ENCODE assay signal across 22 cellular contexts in genomic region chr4:146488495-146489174, GRCh38. TPM values are rescaled to one million over a fixed set of nuclear protein-coding genes. Genes with fewer than 3 reads are reported as not detected.
DNase-seq lines count a peak whose midpoint lies in the region; ATAC-seq, FAIRE-seq and TF ChIP-seq lines count a peak whose summit lies in the region.
"Had no signal": no experiment of that assay in that cellular context is flagged by ENCODE, and none has a peak within 500 bp of the region (broad histone marks: within the 10 kb centered on the region; RNA-seq: fewer than 3 reads in every experiment).

No MANE protein-coding gene starts in this region.

- 72 to 81% methylated on average over 3 of the region's 3 CpGs for WGBS in pancreas, 2 donors

- TF ChIP-seq CTCF in choroid plexus epithelial cell (conservative IDR thresholded peaks at IDR 0.05; ENCODE audit: low read depth, low read length) (no peak), pancreas (IDR thresholded peaks at IDR 0.05) (no peak)

- no peaks in the 10 kb centered on the region; the same call in 1 of the 2 replicates for H3K9me3 ChIP-seq in SJCRH30 (replicated peaks)
- no peaks in the 10 kb centered on the region for H3K9me3 ChIP-seq in pancreas
- H3K9me3 ChIP-seq: thyroid gland had no signal

- DNase-seq in Daoy (ENCODE audit: low read depth) (peak; percentile 6), SJCRH30 (peak; percentile 63 to 83), choroid plexus epithelial cell (ENCODE audit: low read depth) (peak; percentile 73), left kidney (ENCODE audit: low read depth, low spot score) (peak; percentile 7), pancreas (no peak), GDM1 (lab: John Stamatoyannopoulos, UW) (no peak)
- no peak for DNase-seq in central memory CD4-positive, alpha-beta T cell
- DNase-seq: activated CD4-positive, alpha-beta T cell treated with anti-CD3 and anti-CD28 coated beads for 1 hour; activated CD8-positive, alpha-beta memory T cell treated with anti-CD3 and anti-CD28 coated beads for 24 hours; activated T-cell treated with anti-CD3 and anti-CD28 coated beads, Interleukin-2, amount 50 U/mL, for 72 hours; CD4-positive, CD25-positive, alpha-beta regulatory T cell; effector CD4-positive, alpha-beta T cell; lower lobe of right lung; NCI-H146; NCI-H82; sigmoid colon; stimulated activated CD4-positive, alpha-beta T cell treated with anti-CD3 and anti-CD28 coated beads, Interleukin-1b, Interleukin-23, amount 100 ng/mL, for 48 hours; stimulated activated naive CD4-positive, alpha-beta T cell; thyroid gland had no signal

- H3K4me3 ChIP-seq in SJCRH30 (no peak overlapping the region), choroid plexus epithelial cell (ENCODE audit: low read depth, low read length) (no peak overlapping the region), pancreas (no peak overlapping the region)
- H3K4me3 ChIP-seq: lower lobe of right lung, sigmoid colon, thyroid gland had no signal

- H3K4me1 ChIP-seq in SJCRH30 (peaks cover 23% of the 10 kb centered on the region), pancreas (no peaks in the 10 kb centered on the region)
- H3K4me1 ChIP-seq: lower lobe of right lung, sigmoid colon, thyroid gland had no signal

- intact Hi-C loops in pancreas (cut with DNase I), result no loop called here

- H3K36me3 ChIP-seq in SJCRH30 (no peaks in the 10 kb centered on the region), pancreas (no peaks in the 10 kb centered on the region)
- H3K36me3 ChIP-seq: lower lobe of right lung, thyroid gland had no signal

- H3K27ac ChIP-seq in SJCRH30, result peak overlapping the region; percentile 93
- no peak overlapping the region for H3K27ac ChIP-seq in pancreas
- H3K27ac ChIP-seq: lower lobe of right lung, sigmoid colon, thyroid gland had no signal

- no peaks in the 10 kb centered on the region for H3K27me3 ChIP-seq in SJCRH30
- no peaks in the 10 kb centered on the region for H3K27me3 ChIP-seq in pancreas
- H3K27me3 ChIP-seq: sigmoid colon, thyroid gland had no signal

- ATAC-seq in pancreas, result no peak
- ATAC-seq in HG03439 (IDR thresholded peaks at IDR 0.05; ENCODE audit: unreplicated experiment), result no peak
- ATAC-seq: activated T-cell treated with anti-CD3 and anti-CD28 coated beads, Interleukin-2, amount 50 U/mL, for 72 hours; lower lobe of right lung had no signal

- no peak for FAIRE-seq in pancreas (lab: Jason Lieb, UNC)
- FAIRE-seq: bronchial epithelial cell, islet of Langerhans had no signal

RNA-seq across cellular contexts. Expression of gene SLC10A7, which starts 33.1 kb away (rescaled TPM):
- 5.6 and 5.7 TPM in 2 replicates for total RNA-seq in Daoy (2014; rRNA removed; shearing (Covaris generic))
- total RNA-seq in SJCRH30 (2014; rRNA removed; shearing (Covaris generic)), result 18.8 and 23.3 TPM in 2 replicates
- total RNA-seq in pancreas, result 10 to 100 TPM in 1 of 6 donors, 1 to 10 TPM in 5; 5.5 to 11.1 (median 8.4) TPM
- polyA plus RNA-seq in pancreas, result 1 to 10 TPM; 2.1 to 4.3 TPM

Comparison
In these comparisons a context has a peak if more than half of its experiments do, and no peak if none do; other contexts are left out.
1. DNase-seq: peak in Daoy (single experiment), SJCRH30 (2 of 2), choroid plexus epithelial cell (single experiment) and left kidney (single experiment); none in pancreas (0 of 6), GDM1 (single experiment) and central memory CD4-positive, alpha-beta T cell (single experiment).